Comparison of ENCODE assay signal across 8 cellular contexts in the genomic region with DNA sequence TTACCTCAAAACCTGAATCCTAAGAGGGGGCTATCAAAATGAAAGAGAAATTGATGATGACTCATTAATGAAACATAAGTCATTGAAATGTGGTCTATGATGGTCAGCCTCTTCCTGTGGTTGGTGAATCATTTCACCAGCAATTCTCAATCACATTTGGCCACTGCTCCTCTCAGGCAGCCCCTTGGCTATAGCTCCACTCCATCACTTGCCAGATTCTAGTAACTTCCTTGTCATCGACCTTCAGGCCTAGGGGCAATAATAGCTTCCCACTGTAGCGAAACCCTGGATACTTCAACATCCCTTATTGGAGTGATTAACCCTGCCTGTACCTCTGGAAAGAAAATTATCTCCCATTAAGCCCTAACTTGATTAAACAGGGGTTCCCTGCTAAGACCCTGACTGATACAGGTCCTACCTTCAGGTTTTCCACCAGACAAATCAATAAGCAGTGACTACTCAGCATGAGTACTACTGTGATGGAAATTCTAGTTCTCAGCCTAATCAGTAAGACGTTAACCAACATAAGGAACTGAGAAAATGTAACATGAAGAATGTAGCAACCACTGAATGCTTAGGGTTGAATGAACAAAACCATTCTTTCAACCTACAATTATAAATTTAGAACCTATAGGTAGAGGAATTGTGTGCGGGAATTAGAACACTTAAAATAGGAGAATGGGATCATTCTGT. TPM values are rescaled to one million over a fixed set of nuclear protein-coding genes. Genes with fewer than 3 reads are reported as not detected.
DNase-seq lines count a peak whose midpoint lies in the region; ATAC-seq and TF ChIP-seq lines count a peak whose summit lies in the region.

No MANE protein-coding gene starts in this region.

- no peaks in the 10 kb centered on the region for H3K9me3 Mint-ChIP-seq in glutamatergic neuron (ENCODE audit: unreplicated experiment)

- peak; percentile 86 for ATAC-seq in HG03135 (IDR thresholded peaks at IDR 0.05; ENCODE audit: unreplicated experiment)

- peak overlapping the region; percentile 76 to 85 for H3K9ac ChIP-seq in liver (ENCODE audit: low read depth in 1 of 2, low read length in 2 of 2)

- no peaks in the 10 kb centered on the region for H3K9me3 ChIP-seq in liver (ENCODE audit: control insufficient read depth in 4 of 4, low read length in 3 of 4)

- peaks cover 4 to 60% (median 36%) of the 10 kb centered on the region in 4 donors for H3K4me1 ChIP-seq in liver (ENCODE audit: control insufficient read depth in 4 of 4, insufficient read depth in 4 of 4, low read length in 3 of 4)

- in situ Hi-C loops in ACHN (cut with HindIII; ENCODE audit: low pct_ligation_motif_present, low pct_unique_long_range_greater_than_20kb, low sequenced_read_pairs) = no loop called here

- no peaks in the 10 kb centered on the region for H3K36me3 Mint-ChIP-seq in glutamatergic neuron (ENCODE audit: unreplicated experiment)

- TF ChIP-seq CTCF in liver (IDR thresholded peaks at IDR 0.05; ENCODE audit: low read depth, low read length, missing input control) (no peak), glutamatergic neuron (IDR thresholded peaks at IDR 0.05; ENCODE audit: partially characterized antibody, unreplicated experiment) (no peak)

- WGBS in liver = 27% methylated on average over 4 of the region's 4 CpGs

- no peak overlapping the region for H3K4me3 ChIP-seq in liver (ENCODE audit: low read depth in 1 of 3, low read length in 3 of 3)

- H3K4me3 Mint-ChIP-seq in glutamatergic neuron (ENCODE audit: unreplicated experiment) = no peak overlapping the region

- peak; percentile 79 for DNase-seq in ACHN
- peak; percentile 11 for DNase-seq in GM19240 (ENCODE audit: insufficient read length, low spot score)
- DNase-seq in amniotic epithelial cell (ENCODE audit: low read depth) = peak; percentile 76
- no peak for DNase-seq in glutamatergic neuron
- no peak for DNase-seq in GF-D8 (lab: John Stamatoyannopoulos, UW)
- DNase-seq in stimulated activated naive CD4-positive, alpha-beta T cell (lab: John Stamatoyannopoulos, UW) = no peak

- peaks cover 5% of the 10 kb centered on the region for H3K27me3 Mint-ChIP-seq in glutamatergic neuron (ENCODE audit: unreplicated experiment)

- H3K4me1 Mint-ChIP-seq in glutamatergic neuron (ENCODE audit: low read depth, unreplicated experiment) = no peaks in the 10 kb centered on the region

- no peaks in the 10 kb centered on the region for H3K27me3 ChIP-seq in liver (ENCODE audit: control insufficient read depth in 4 of 4, insufficient read depth in 4 of 4, low read length in 3 of 4)

- H3K27ac ChIP-seq in liver (ENCODE audit: low read depth in 1 of 2, low read length in 2 of 2) = peak overlapping the region; percentile 93 to 96

- no peak for TF ChIP-seq RAD21 in liver (IDR thresholded peaks at IDR 0.05)

- H3K36me3 ChIP-seq in liver (ENCODE audit: control insufficient read depth in 4 of 4, insufficient read depth in 3 of 4, low read depth in 1 of 4, low read length in 3 of 4) = no peaks in the 10 kb centered on the region

- no peak overlapping the region for H3K27ac Mint-ChIP-seq in glutamatergic neuron (ENCODE audit: unreplicated experiment)

TF ChIP-seq in liver, 16 proteins besides CTCF, POLR2A, EP300 and RAD21:
- no peak for TF ChIP-seq RXRA (IDR thresholded peaks at IDR 0.05)
- TF ChIP-seq JUND (IDR thresholded peaks at IDR 0.05) = peak in 1 of 2 donors; percentile 31

RNA-seq across cellular contexts. Expression of a gene that starts 30.4 kb away (rescaled TPM):
- total RNA-seq in liver (under 1 TPM in 1 of 2 donors, not detected in 1; under 0.01 TPM), glutamatergic neuron (ENCODE audit: unreplicated experiment) (not detected)
- not detected for polyA plus RNA-seq in liver

RNA-seq across cellular contexts. Expression of a gene that starts 52.2 kb away (rescaled TPM):
- 10 to 100 TPM in 1 of 2 donors, under 1 TPM in 1; 0.84 to 74.3 TPM for total RNA-seq in liver
- 100 to 1,000 TPM in 1 of 2 donors, 10 to 100 TPM in 1; 88.3 to 374 TPM for polyA plus RNA-seq in liver
- total RNA-seq in glutamatergic neuron (ENCODE audit: unreplicated experiment) = not detected

Comparison
In these comparisons a context has a peak if more than half of its experiments do, and no peak if none do; other contexts are left out.
1. DNase-seq: peak in ACHN (single experiment), GM19240 (single experiment) and amniotic epithelial cell (single experiment); none in glutamatergic neuron (single experiment), GF-D8 (single experiment) and stimulated activated naive CD4-positive, alpha-beta T cell (0 of 6).